In genomic region chr4:83320548-83320947, GRCh38 we compare ENCODE assay signal across 10 cellular contexts. TPM values are rescaled to one million over a fixed set of nuclear protein-coding genes. Genes with fewer than 3 reads are reported as not detected.
DNase-seq lines count a peak whose midpoint lies in the region; ATAC-seq, FAIRE-seq and TF ChIP-seq lines count a peak whose summit lies in the region.
"Had no signal": no experiment of that assay in that cellular context is flagged by ENCODE, and none has a peak within 500 bp of the region (broad histone marks: within the 10 kb centered on the region; RNA-seq: fewer than 3 reads in every experiment).

No MANE protein-coding gene starts in this region.

- TF ChIP-seq POLR2A in endothelial cell of umbilical vein (IDR thresholded peaks at IDR 0.05; ENCODE audit: low read depth, low read length) (no peak), esophagus squamous epithelium (IDR thresholded peaks at IDR 0.05) (no peak)

- H3T11ph ChIP-seq in H9 (ENCODE audit: low read length) = no peak overlapping the region

- H3K9me2 ChIP-seq in PC-3 (replicated peaks; ENCODE audit: low read length) (no peaks in the 10 kb centered on the region), Karpas-422 (replicated peaks; ENCODE audit: insufficient read depth, low read length) (no peaks in the 10 kb centered on the region)

- no peaks in the 10 kb centered on the region for H3K27me3 ChIP-seq in PC-3 (ENCODE audit: low read length)
- H3K27me3 ChIP-seq in endothelial cell of umbilical vein (ENCODE audit: control insufficient read depth in 2 of 2, insufficient read depth in 2 of 2, low read length in 2 of 2) = no peaks in the 10 kb centered on the region
- peaks cover 0 to 16% (median 0%) of the 10 kb centered on the region in 3 experiments for H3K27me3 ChIP-seq in neuronal stem cell (ENCODE audit: control insufficient read depth in 3 of 3, insufficient read depth in 3 of 3, low read depth in 1 of 3, low read length in 3 of 3)
- H3K27me3 ChIP-seq in Karpas-422 (ENCODE audit: low read length) = no peaks in the 10 kb centered on the region
- no peaks in the 10 kb centered on the region for H3K27me3 ChIP-seq in esophagus squamous epithelium
- no peaks in the 10 kb centered on the region for H3K27me3 ChIP-seq in H9 (ENCODE audit: insufficient read depth, low read length)
- H3K27me3 ChIP-seq: cardiac muscle cell had no signal

- H2BK120ac ChIP-seq in neuronal stem cell (ENCODE audit: low read depth, low read length) (no peak overlapping the region), H9 (ENCODE audit: low read depth, low read length, poor library complexity, severe bottlenecking) (no peak overlapping the region)

- H2BK5ac ChIP-seq in neuronal stem cell (ENCODE audit: low read length) = no peak overlapping the region
- H2BK5ac ChIP-seq in H9 (ENCODE audit: insufficient read length, low read length) = no peak overlapping the region

- no peak overlapping the region for H3K4me3 Mint-ChIP-seq in H9

- ATAC-seq in PC-3 = no peak

- no peak overlapping the region; a peak in 1 of 7 replicates for H3K27ac Mint-ChIP-seq in H9

- H3K23ac ChIP-seq in neuronal stem cell (ENCODE audit: low read depth, low read length, poor library complexity) = no peak overlapping the region
- no peak overlapping the region for H3K23ac ChIP-seq in H9 (ENCODE audit: insufficient read length, low read depth, low read length)

- CTCF ChIA-PET in PC-3 (lab: Charles Lee) (no interaction called here), endothelial cell of umbilical vein (lab: Charles Lee) (interaction anchor here (0.7 to 1.9 kb wide), 6 partner anchors 15 to 210 kb away, joined by 3 to 10 read pairs (median 6); partner anchors contain the start of gene COQ2)

- H4K20me1 ChIP-seq in PC-3 (ENCODE audit: low read length) (no peaks in the 10 kb centered on the region), endothelial cell of umbilical vein (replicated peaks; ENCODE audit: control insufficient read depth, extremely low read depth, insufficient read depth, low read length) (no peaks in the 10 kb centered on the region), Karpas-422 (ENCODE audit: insufficient read depth, low read depth, low read length) (no peaks in the 10 kb centered on the region), H9 (ENCODE audit: control insufficient read depth, insufficient read depth, insufficient read length) (no peaks in the 10 kb centered on the region)

- H3K27ac ChIP-seq in PC-3 (ENCODE audit: low read length) = no peak overlapping the region
- no peak overlapping the region for H3K27ac ChIP-seq in endothelial cell of umbilical vein (ENCODE audit: insufficient read depth, low read depth, low read length)
- H3K27ac ChIP-seq in neuronal stem cell (replicated peaks; ENCODE audit: low read length) = no peak overlapping the region
- no peak overlapping the region for H3K27ac ChIP-seq in Karpas-422 (ENCODE audit: low read length)
- H3K27ac ChIP-seq in esophagus squamous epithelium = no peak overlapping the region
- H3K27ac ChIP-seq in H9 (ENCODE audit: insufficient read length, low read depth, low read length) = no peak overlapping the region
- H3K27ac ChIP-seq: cardiac muscle cell had no signal

- H2BK15ac ChIP-seq in neuronal stem cell (ENCODE audit: low read length) (no peak overlapping the region), H9 (ENCODE audit: low read depth, low read length) (no peak overlapping the region)

- no peaks in the 10 kb centered on the region for H3K9me1 ChIP-seq in endothelial cell of umbilical vein (replicated peaks; ENCODE audit: control insufficient read depth, extremely low read depth, insufficient read depth, low read length)

- dilution Hi-C loops in endothelial cell of umbilical vein (cut with MboI; ENCODE audit: extremely low pct_ligation_motif_present, low sequenced_read_pairs) = no loop called here

- no peaks in the 10 kb centered on the region for H3K9me3 Mint-ChIP-seq in H9

- no peaks in the 10 kb centered on the region for H3K36me3 ChIP-seq in PC-3 (ENCODE audit: low read depth, low read length)
- no peaks in the 10 kb centered on the region for H3K36me3 ChIP-seq in endothelial cell of umbilical vein (ENCODE audit: control insufficient read depth in 2 of 2, extremely low read depth in 1 of 2, insufficient read depth in 2 of 2, low read length in 2 of 2)
- no peaks in the 10 kb centered on the region for H3K36me3 ChIP-seq in neuronal stem cell (replicated peaks in 1 of 2; ENCODE audit: control insufficient read depth in 2 of 2, insufficient read depth in 2 of 2, low read length in 2 of 2)
- no peaks in the 10 kb centered on the region for H3K36me3 ChIP-seq in Karpas-422 (ENCODE audit: insufficient read depth, low read length)
- peaks cover 0 to 8% (median 0%) of the 10 kb centered on the region in 3 donors for H3K36me3 ChIP-seq in esophagus squamous epithelium
- H3K36me3 ChIP-seq: cardiac muscle cell had no signal

- BruUV-seq in PC-3 (replicated peaks; lab: Mats Ljungman, UMichigan) (no TSS peak), endothelial cell of umbilical vein (replicated peaks; lab: Mats Ljungman, UMichigan) (no TSS peak)

- H4K5ac ChIP-seq in H9 (ENCODE audit: insufficient read length, low read depth, low read length) = no peak overlapping the region

- H3K27me3 Mint-ChIP-seq in H9 (ENCODE audit: low read depth) = peaks cover 2% of the 10 kb centered on the region

- H3K79me1 ChIP-seq in neuronal stem cell (ENCODE audit: low read depth, low read length) = no peaks in the 10 kb centered on the region
- no peaks in the 10 kb centered on the region for H3K79me1 ChIP-seq in H9 (ENCODE audit: insufficient read depth, low read depth, low read length, poor library complexity, severe bottlenecking)

- H3K36me3 Mint-ChIP-seq in H9 (ENCODE audit: insufficient read depth in 1 of 3, low read depth in 3 of 3) = no peaks in the 10 kb centered on the region; a peak in 1 of 7 replicates

- DNase-seq in EL (peak; percentile 70), PC-3 (peak; percentile 29), endothelial cell of umbilical vein (ENCODE audit: low read depth, low spot score) (peak; percentile 91), neuronal stem cell (ENCODE audit: low spot score) (no peak), D341Med (ENCODE audit: low spot score) (no peak), Karpas-422 (no peak), esophagus squamous epithelium (lab: John Stamatoyannopoulos, UW) (no peak), H9 (no peak)
- DNase-seq: NCI-H69 had no signal

- H3K9ac ChIP-seq in PC-3 (ENCODE audit: low read length) (no peak overlapping the region), endothelial cell of umbilical vein (replicated peaks; ENCODE audit: extremely low read depth, insufficient read depth, low read length) (no peak overlapping the region), neuronal stem cell (ENCODE audit: low read depth, low read length, poor library complexity) (no peak overlapping the region), Karpas-422 (ENCODE audit: low read length) (no peak overlapping the region), H9 (ENCODE audit: extremely low read depth, insufficient read length, low read length) (no peak overlapping the region)

- peaks cover 0 to 2% of the 10 kb centered on the region in 2 experiments; a peak in 2 of 4 replicates for H3K4me1 Mint-ChIP-seq in H9

- no peaks in the 10 kb centered on the region for H3K23me2 ChIP-seq in H9 (ENCODE audit: insufficient read length, low read depth, low read length, poor library complexity, severe bottlenecking)

- H2BK12ac ChIP-seq in neuronal stem cell (ENCODE audit: low read length) (no peak overlapping the region), H9 (ENCODE audit: insufficient read length, low read depth, low read length) (no peak overlapping the region)

- H2AFZ ChIP-seq in PC-3 (ENCODE audit: low read length) (no peak overlapping the region), endothelial cell of umbilical vein (ENCODE audit: low read depth, low read length) (peak overlapping the region; percentile 83), neuronal stem cell (ENCODE audit: low read length) (peak overlapping the region; percentile 45), Karpas-422 (ENCODE audit: low read length) (no peak overlapping the region), H9 (ENCODE audit: low read length) (no peak overlapping the region)

- H3K9me3 ChIP-seq in PC-3 (ENCODE audit: low read length) (no peaks in the 10 kb centered on the region), endothelial cell of umbilical vein (replicated peaks; ENCODE audit: control insufficient read depth, insufficient read depth, low read length) (no peaks in the 10 kb centered on the region), neuronal stem cell (replicated peaks in 1 of 2; ENCODE audit: control insufficient read depth in 2 of 2, insufficient read depth in 1 of 2, low read depth in 1 of 2, low read length in 2 of 2) (no peaks in the 10 kb centered on the region), Karpas-422 (ENCODE audit: low read length) (no peaks in the 10 kb centered on the region), esophagus squamous epithelium (no peaks in the 10 kb centered on the region), H9 (ENCODE audit: control insufficient read depth, low read depth, low read length) (no peaks in the 10 kb centered on the region)

- H3K79me2 ChIP-seq in PC-3 (ENCODE audit: low read length) (no peaks in the 10 kb centered on the region), endothelial cell of umbilical vein (ENCODE audit: control insufficient read depth, insufficient read depth, low read length) (no peaks in the 10 kb centered on the region), Karpas-422 (ENCODE audit: low read length) (no peaks in the 10 kb centered on the region), H9 (ENCODE audit: insufficient read depth, low read length) (no peaks in the 10 kb centered on the region)

- no peak overlapping the region for H4K91ac ChIP-seq in neuronal stem cell (ENCODE audit: low read depth, low read length, poor library complexity)
- no peak overlapping the region for H4K91ac ChIP-seq in H9 (ENCODE audit: insufficient read length, low read depth, low read length)

- H2AK5ac ChIP-seq in neuronal stem cell (ENCODE audit: low read depth, low read length) (no peak overlapping the region), H9 (ENCODE audit: insufficient read length, low read length) (no peak overlapping the region)

- H3F3A ChIP-seq in PC-3 (ENCODE audit: low read length, unreplicated experiment) = no peaks in the 10 kb centered on the region

- H3K4me1 ChIP-seq in PC-3 (ENCODE audit: insufficient read depth, low read length) (peaks cover 5% of the 10 kb centered on the region; the same call in 1 of the 2 replicates), endothelial cell of umbilical vein (ENCODE audit: control insufficient read depth, extremely low read depth, insufficient read depth, low read length) (peaks cover 12% of the 10 kb centered on the region), neuronal stem cell (ENCODE audit: control insufficient read depth in 2 of 2, insufficient read depth in 1 of 2, low read depth in 1 of 2, low read length in 2 of 2) (no peaks in the 10 kb centered on the region), Karpas-422 (ENCODE audit: low read length) (no peaks in the 10 kb centered on the region), esophagus squamous epithelium (peaks cover 0 to 5% (median 0%) of the 10 kb centered on the region in 3 donors), H9 (ENCODE audit: insufficient read depth, low read length) (no peaks in the 10 kb centered on the region)

- no peak overlapping the region for H2BK20ac ChIP-seq in H9 (ENCODE audit: low read depth, low read length, poor library complexity, severe bottlenecking)

- no peak overlapping the region for H3K56ac ChIP-seq in H9 (ENCODE audit: insufficient read length, low read depth, low read length)

- H3K4ac ChIP-seq in neuronal stem cell (ENCODE audit: low read length) = no peak overlapping the region
- H3K4ac ChIP-seq in H9 (ENCODE audit: low read depth, low read length) = no peak overlapping the region

- H3K14ac ChIP-seq in neuronal stem cell (ENCODE audit: low read length) (no peak overlapping the region), H9 (ENCODE audit: insufficient read depth, low read length) (no peak overlapping the region)

- FAIRE-seq in endothelial cell of umbilical vein (lab: Jason Lieb, UNC) = peak; percentile 97

- no peak overlapping the region for H4K8ac ChIP-seq in neuronal stem cell (ENCODE audit: low read depth, low read length)
- no peak overlapping the region for H4K8ac ChIP-seq in H9 (replicated peaks; ENCODE audit: insufficient read length, low read depth, low read length)

- POLR2A ChIA-PET in PC-3 (lab: Charles Lee; ENCODE audit: unreplicated experiment) (no interaction called here), endothelial cell of umbilical vein (lab: Charles Lee) (no interaction called here)

- WGBS in neuronal stem cell (ENCODE audit: extremely low coverage in 2 of 2, insufficient read length in 2 of 2, insufficient replicate concordance in 1 of 2), 2 donors = no CpG with 5 or more reads among the region's 5 CpGs
- 44 to 67% methylated on average over 5 of the region's 5 CpGs for WGBS in esophagus squamous epithelium, 2 donors
- no CpG with 5 or more reads among the region's 5 CpGs for WGBS in H9 (ENCODE audit: extremely low coverage, insufficient read length, low lambda C conversion rate)

- H3K4me3 ChIP-seq in PC-3 (ENCODE audit: low read length) (no peak overlapping the region), endothelial cell of umbilical vein (replicated peaks in 1 of 3; ENCODE audit: insufficient read depth in 1 of 3, low read depth in 1 of 3, low read length in 3 of 3) (no peak overlapping the region), neuronal stem cell (ENCODE audit: low read length in 2 of 2) (no peak overlapping the region), Karpas-422 (ENCODE audit: low read length) (no peak overlapping the region), esophagus squamous epithelium (no peak overlapping the region)
- H3K4me3 ChIP-seq: cardiac muscle cell had no signal

- H3K18ac ChIP-seq in neuronal stem cell (ENCODE audit: low read length) (no peak overlapping the region), H9 (ENCODE audit: insufficient read length, low read depth, low read length) (no peak overlapping the region)

- H3K4me2 ChIP-seq in PC-3 (ENCODE audit: low read length) = no peak overlapping the region
- peak overlapping the region; percentile 15 for H3K4me2 ChIP-seq in endothelial cell of umbilical vein (ENCODE audit: insufficient read depth, low read length)
- H3K4me2 ChIP-seq in neuronal stem cell (ENCODE audit: insufficient read depth, low read length, poor library complexity, severe bottlenecking) = no peak overlapping the region
- no peak overlapping the region for H3K4me2 ChIP-seq in Karpas-422 (ENCODE audit: low read depth, low read length, poor library complexity, severe bottlenecking)
- H3K4me2 ChIP-seq in H9 (ENCODE audit: insufficient read depth, insufficient read length, low read length) = no peak overlapping the region

- TF ChIP-seq CTCF in PC-3 (conservative IDR thresholded peaks at IDR 0.05; ENCODE audit: low read depth, low read length) = no peak
- TF ChIP-seq CTCF in endothelial cell of umbilical vein (IDR thresholded peaks at IDR 0.05; ENCODE audit: extremely low read depth in 1 of 2, insufficient read depth in 1 of 2, low read depth in 1 of 2, low read length in 2 of 2) = no peak
- no peak for TF ChIP-seq CTCF in esophagus squamous epithelium (IDR thresholded peaks at IDR 0.05)
- TF ChIP-seq CTCF in H9 (conservative IDR thresholded peaks at IDR 0.05) = no peak

- intact Hi-C loops in PC-3 (cut with micrococcal nuclease) (no loop called here), endothelial cell of umbilical vein (cut with micrococcal nuclease) (loop anchor here (1.0 kb wide), 2 partner anchors 9 to 36 kb away; partner anchors contain the start of gene COQ2), esophagus squamous epithelium (cut with DNase I) (no loop called here)

RNA-seq across cellular contexts. Expression of gene HPSE, which starts 14.1 kb away (rescaled TPM):
- total RNA-seq in PC-3 (2014; rRNA removed) (4.2 and 9.1 TPM in 2 replicates), endothelial cell of umbilical vein (6.6 and 7.0 TPM in 2 replicates), esophagus squamous epithelium (10 to 100 TPM in 2 of 4 donors, 1 to 10 TPM in 2; 3.6 to 12.5 (median 8.5) TPM), H9 (2021) (1.5 and 2.0 TPM in 2 replicates)
- 3.5 and 3.7 TPM in 2 replicates for polyA plus RNA-seq in endothelial cell of umbilical vein
- polyA plus RNA-seq in endothelial cell of umbilical vein (2011; cell fraction: cytosol; rRNA removed) = 2.7 and 3.2 TPM in 2 replicates
- 2.5 and 3.2 TPM in 2 replicates for polyA plus RNA-seq in endothelial cell of umbilical vein (2011; cell fraction: nucleus; rRNA removed)
- polyA plus RNA-seq in endothelial cell of umbilical vein (2012) = 2.4 and 9.4 TPM in 2 replicates
- 4.1 and 4.4 TPM in 2 replicates for polyA minus RNA-seq in endothelial cell of umbilical vein
- 1.9 TPM for polyA minus RNA-seq in endothelial cell of umbilical vein (2011; cell fraction: cytosol; rRNA and poly(A)+ RNA removed)
- polyA minus RNA-seq in endothelial cell of umbilical vein (2011; cell fraction: nucleus; rRNA and poly(A)+ RNA removed) = 1.3 and 2.0 TPM in 2 replicates
- polyA plus RNA-seq in neuronal stem cell (2013, experiment 1 of 2) = 0.14 TPM
- 0.12 TPM for polyA plus RNA-seq in neuronal stem cell (2013, experiment 2 of 2)
- 0.11 and 0.15 TPM in 2 replicates for total RNA-seq in Karpas-422 (2014; rRNA removed; shearing (Covaris generic); ENCODE audit: low replicate concordance)
- polyA plus RNA-seq: cardiac muscle cell had no signal

RNA-seq across cellular contexts. Expression of gene COQ2, which starts 36.0 kb away (rescaled TPM):
- total RNA-seq in PC-3 (2014; rRNA removed) (22.0 and 23.8 TPM in 2 replicates), endothelial cell of umbilical vein (26.4 and 28.0 TPM in 2 replicates), esophagus squamous epithelium (10 to 100 TPM; 10.7 to 17.3 (median 13.9) TPM), H9 (2021) (19.8 and 19.9 TPM in 2 replicates)
- polyA plus RNA-seq in endothelial cell of umbilical vein = 20.5 and 25.5 TPM in 2 replicates
- 17.4 and 21.0 TPM in 2 replicates for polyA plus RNA-seq in endothelial cell of umbilical vein (2011; cell fraction: cytosol; rRNA removed)
- polyA plus RNA-seq in endothelial cell of umbilical vein (2011; cell fraction: nucleus; rRNA removed) = 9.0 and 12.0 TPM in 2 replicates
- polyA plus RNA-seq in endothelial cell of umbilical vein (2012) = 12.1 and 24.0 TPM in 2 replicates
- 26.5 and 30.0 TPM in 2 replicates for polyA minus RNA-seq in endothelial cell of umbilical vein
- polyA minus RNA-seq in endothelial cell of umbilical vein (2011; cell fraction: cytosol; rRNA and poly(A)+ RNA removed) = 10.4 TPM
- 11.8 and 14.5 TPM in 2 replicates for polyA minus RNA-seq in endothelial cell of umbilical vein (2011; cell fraction: nucleus; rRNA and poly(A)+ RNA removed)
- polyA plus RNA-seq in neuronal stem cell (2013, experiment 1 of 2) = 18.2 TPM
- 17.5 TPM for polyA plus RNA-seq in neuronal stem cell (2013, experiment 2 of 2)
- 1.2 and 3.6 TPM in 2 replicates for total RNA-seq in Karpas-422 (2014; rRNA removed; shearing (Covaris generic); ENCODE audit: low replicate concordance)

Comparison
In these comparisons a context has a peak if more than half of its experiments do, and no peak if none do; other contexts are left out.
1. DNase-seq: peak in EL (single experiment), PC-3 (single experiment) and endothelial cell of umbilical vein (single experiment); none in neuronal stem cell (single experiment), D341Med (single experiment), Karpas-422 (single experiment), esophagus squamous epithelium (single experiment) and H9 (single experiment).
2. H2AFZ ChIP-seq: peak in endothelial cell of umbilical vein (single experiment) and neuronal stem cell (single experiment); none in PC-3 (single experiment), Karpas-422 (single experiment) and H9 (single experiment).